ENCODE assay signal across 16 cellular contexts in genomic region chr4:48227662-48228061, GRCh38. TPM values are rescaled to one million over a fixed set of nuclear protein-coding genes. Genes with fewer than 3 reads are reported as not detected.
DNase-seq lines count a peak whose midpoint lies in the region; ATAC-seq and TF ChIP-seq lines count a peak whose summit lies in the region.
"Had no signal": no experiment of that assay in that cellular context is flagged by ENCODE, and none has a peak within 500 bp of the region (broad histone marks: within the 10 kb centered on the region; RNA-seq: fewer than 3 reads in every experiment).

No MANE protein-coding gene starts in this region.

- no peaks in the 10 kb centered on the region for H3K27me3 ChIP-seq in left lung
- no peaks in the 10 kb centered on the region for H3K27me3 ChIP-seq in ascending aorta

- H3K27ac ChIP-seq in left lung (peak overlapping the region in 1 of 2 donors; percentile 7), ascending aorta (no peak overlapping the region)
- H3K27ac ChIP-seq: epithelial cell of prostate had no signal

- CTCF ChIA-PET in activated CD4-positive, alpha-beta T cell treated with anti-CD3 and anti-CD28 coated beads, Interleukin-2, amount 10 ng/mL, durations not matched to agents 7 days and 5 days (lab: Charles Lee) = interaction anchor here (0.6 kb wide), 1 partner anchor 702 kb away, joined by 4 read pairs; no protein-coding TSS in a partner anchor

- no peak for TF ChIP-seq CTCF in left lung (IDR thresholded peaks at IDR 0.05)
- no peak for TF ChIP-seq CTCF in ascending aorta (IDR thresholded peaks at IDR 0.05)

- intact Hi-C loops in left lung (cut with DNase I) (no loop called here), ascending aorta (cut with DNase I) (no loop called here)

- no peaks in the 10 kb centered on the region for H3K27me3 Mint-ChIP-seq in activated T-cell treated with anti-CD3 and anti-CD28 coated beads, Interleukin-2, amount 50 U/mL, for 24 hours
- no peaks in the 10 kb centered on the region for H3K27me3 Mint-ChIP-seq in activated CD4-positive, alpha-beta T cell treated with anti-CD3 and anti-CD28 coated beads, Interleukin-2, amount 10 ng/mL, durations not matched to agents 7 days and 5 days

- H3K36me3 ChIP-seq in left lung (no peaks in the 10 kb centered on the region), ascending aorta (no peaks in the 10 kb centered on the region)
- H3K36me3 ChIP-seq: BE2C had no signal

- H3K4me3 ChIP-seq in left lung = no peak overlapping the region
- no peak overlapping the region for H3K4me3 ChIP-seq in ascending aorta

- H3K36me3 Mint-ChIP-seq in activated T-cell treated with anti-CD3 and anti-CD28 coated beads, Interleukin-2, amount 50 U/mL, for 24 hours (ENCODE audit: low read depth) = peaks cover 2% of the 10 kb centered on the region
- no peaks in the 10 kb centered on the region for H3K36me3 Mint-ChIP-seq in activated CD4-positive, alpha-beta T cell treated with anti-CD3 and anti-CD28 coated beads, Interleukin-2, amount 10 ng/mL, durations not matched to agents 7 days and 5 days (ENCODE audit: low read depth)

- no peak overlapping the region for H3K4me3 Mint-ChIP-seq in activated T-cell treated with anti-CD3 and anti-CD28 coated beads, Interleukin-2, amount 50 U/mL, for 24 hours
- no peak overlapping the region for H3K4me3 Mint-ChIP-seq in activated CD4-positive, alpha-beta T cell treated with anti-CD3 and anti-CD28 coated beads, Interleukin-2, amount 10 ng/mL, durations not matched to agents 7 days and 5 days

- DNase-seq in NOMO-1 treated with dmso at 0.1 percent for 144 hours (lab: John Stamatoyannopoulos, UW; ENCODE audit: unreplicated experiment) = peak; percentile 51
- no peak for DNase-seq in left lung
- DNase-seq in activated T-cell treated with anti-CD3 and anti-CD28 coated beads, Interleukin-2, amount 50 U/mL, for 24 hours = no peak
- no peak for DNase-seq in ascending aorta (ENCODE audit: low spot score in 2 of 2)
- no peak for DNase-seq in activated CD4-positive, alpha-beta T cell treated with anti-CD3 and anti-CD28 coated beads, Interleukin-2, amount 10 ng/mL, durations not matched to agents 7 days and 5 days
- no peak for DNase-seq in activated CD4-positive, alpha-beta T cell treated with anti-CD3 and anti-CD28 coated beads for 48 hours
- DNase-seq: activated T-cell treated with anti-CD3 and anti-CD28 coated beads for 4 hours; BE2C; head of caudate nucleus; retina; SK-N-SH; stimulated activated CD4-positive, alpha-beta T cell treated with anti-CD3 and anti-CD28 coated beads, Interleukin-4, amount 100 ng/mL, for 1 hour had no signal

- ATAC-seq in GM18867 (IDR thresholded peaks at IDR 0.05; ENCODE audit: unreplicated experiment) (peak; percentile 87), HG02798 (IDR thresholded peaks at IDR 0.05; ENCODE audit: poor library complexity, unreplicated experiment) (peak; percentile 54), left lung (peak; percentile 36)
- ATAC-seq: activated CD4-positive, CD25-positive, alpha-beta regulatory T cell treated with anti-CD3 and anti-CD28 coated beads, Interleukin-2, amount 50 U/mL, for 24 hours had no signal

- no peaks in the 10 kb centered on the region for H3K4me1 Mint-ChIP-seq in activated T-cell treated with anti-CD3 and anti-CD28 coated beads, Interleukin-2, amount 50 U/mL, for 24 hours (ENCODE audit: low read depth)
- H3K4me1 Mint-ChIP-seq in activated CD4-positive, alpha-beta T cell treated with anti-CD3 and anti-CD28 coated beads, Interleukin-2, amount 10 ng/mL, durations not matched to agents 7 days and 5 days = peaks cover 2% of the 10 kb centered on the region

- POLR2A ChIA-PET in activated CD4-positive, alpha-beta T cell treated with anti-CD3 and anti-CD28 coated beads, Interleukin-2, amount 10 ng/mL, durations not matched to agents 7 days and 5 days (lab: Charles Lee) = no interaction called here

- no peak overlapping the region for H3K27ac Mint-ChIP-seq in activated T-cell treated with anti-CD3 and anti-CD28 coated beads, Interleukin-2, amount 50 U/mL, for 24 hours
- no peak overlapping the region for H3K27ac Mint-ChIP-seq in activated CD4-positive, alpha-beta T cell treated with anti-CD3 and anti-CD28 coated beads, Interleukin-2, amount 10 ng/mL, durations not matched to agents 7 days and 5 days

- no peaks in the 10 kb centered on the region for H3K9me3 ChIP-seq in left lung
- H3K9me3 ChIP-seq in ascending aorta = no peaks in the 10 kb centered on the region
- H3K9me3 ChIP-seq: BE2C, SK-N-SH had no signal

- H3K4me1 ChIP-seq in left lung = peaks cover 0 to 32% of the 10 kb centered on the region in 2 donors
- H3K4me1 ChIP-seq in ascending aorta = no peaks in the 10 kb centered on the region
- H3K4me1 ChIP-seq: BE2C had no signal

- no peaks in the 10 kb centered on the region for H3K9me3 Mint-ChIP-seq in activated T-cell treated with anti-CD3 and anti-CD28 coated beads, Interleukin-2, amount 50 U/mL, for 24 hours
- H3K9me3 Mint-ChIP-seq in activated CD4-positive, alpha-beta T cell treated with anti-CD3 and anti-CD28 coated beads, Interleukin-2, amount 10 ng/mL, durations not matched to agents 7 days and 5 days = no peaks in the 10 kb centered on the region

RNA-seq across cellular contexts. Expression of gene TEC, which starts 42.0 kb away (rescaled TPM):
- 1 to 10 TPM; 4.5 to 5.8 TPM for total RNA-seq in left lung
- total RNA-seq in ascending aorta = 4.5 TPM
- total RNA-seq in activated CD4-positive, alpha-beta T cell treated with anti-CD3 and anti-CD28 coated beads, Interleukin-2, amount 10 ng/mL, durations not matched to agents 7 days and 5 days = 1 to 10 TPM; 1.0 to 1.1 TPM

Comparison
In these comparisons a context has a peak if more than half of its experiments do, and no peak if none do; other contexts are left out.
1. ATAC-seq: peak in every context shown above with its lines; median percentile 87 in GM18867; 54 in HG02798; 36 in left lung.